34 cellular contexts compared by ENCODE assay signal in genomic region chr3:117875887-117876286, GRCh38.
A peak's percentile ranks its signal among the peaks of the same experiment; 100 is the strongest.
DNase-seq lines count a peak whose midpoint lies in the region; ATAC-seq, FAIRE-seq and TF ChIP-seq lines count a peak whose summit lies in the region.
"Had no signal": no experiment of that assay in that cellular context is flagged by ENCODE, and none has a peak within 500 bp of the region (broad histone marks: within the 10 kb centered on the region; RNA-seq: fewer than 3 reads in every experiment).

No MANE protein-coding gene starts in this region.

- H3K27ac ChIP-seq in A549 (peak overlapping the region; percentile 58 to 75), endodermal cell (ENCODE audit: low read depth, low read length) (no peak overlapping the region)
- H3K27ac ChIP-seq: BLaER1 treated with 17β-estradiol and CSF1 and Interleukin-3, amounts not matched to agents 10 nM and 100 nM; KMS-11; PC-9; SJSA1 had no signal

- H3K4me3 ChIP-seq in A549 (no peak overlapping the region), endodermal cell (ENCODE audit: low read length) (peak overlapping the region; percentile 14)
- H3K4me3 ChIP-seq: BLaER1 treated with 17β-estradiol and CSF1 and Interleukin-3, amounts not matched to agents 10 nM and 100 nM; GM12878; HAP-1; PC-9; SJSA1 had no signal

- no peaks in the 10 kb centered on the region for H3K36me3 Mint-ChIP-seq in endodermal cell (ENCODE audit: low read depth)
- H3K36me3 Mint-ChIP-seq in progenitor cell of endocrine pancreas (ENCODE audit: insufficient read depth): peaks cover 2% of the 10 kb centered on the region
- H3K36me3 Mint-ChIP-seq: IgD-negative memory B cell had no signal

- H3K36me3 ChIP-seq in endodermal cell (ENCODE audit: control insufficient read depth, insufficient read depth, low read length): no peaks in the 10 kb centered on the region
- H3K36me3 ChIP-seq: BLaER1 treated with 17β-estradiol and CSF1 and Interleukin-3, amounts not matched to agents 10 nM and 100 nM; HAP-1; SJSA1 had no signal

- POLR2A ChIA-PET in A549 (lab: Yijun Ruan, JAX): no interaction called here

- WGBS in A549 (ENCODE audit: missing lambda C conversion rate): 44% methylated on average over 1 of the region's 1 CpG
- 100% methylated on average over 1 of the region's 1 CpG; no CpG with 5 or more reads in 1 of the 2 experiments for WGBS in endodermal cell (ENCODE audit: insufficient coverage in 1 of 2, insufficient read length in 1 of 2), 2 experiments

- H3K27me3 Mint-ChIP-seq in endodermal cell (ENCODE audit: insufficient read depth) (peaks cover 6% of the 10 kb centered on the region), progenitor cell of endocrine pancreas (no peaks in the 10 kb centered on the region)
- no peaks in the 10 kb centered on the region for H3K27me3 Mint-ChIP-seq in stimulated activated naive CD8-positive, alpha-beta T cell treated with anti-CD3 and anti-CD28 coated beads, Interleukin-15, amount 100 ng/mL, for 72 hours
- H3K27me3 Mint-ChIP-seq: CD4-positive, alpha-beta T cell; IgD-negative memory B cell had no signal

- TF ChIP-seq CTCF in A549 (IDR thresholded peaks at IDR 0.05) (no peak), endodermal cell (conservative IDR thresholded peaks at IDR 0.05) (no peak), progenitor cell of endocrine pancreas (IDR thresholded peaks at IDR 0.05; ENCODE audit: unreplicated experiment) (no peak)

- H3K4me3 Mint-ChIP-seq in endodermal cell: no peak overlapping the region
- H3K4me3 Mint-ChIP-seq in progenitor cell of endocrine pancreas (ENCODE audit: low read depth): no peak overlapping the region
- H3K4me3 Mint-ChIP-seq in stimulated activated naive CD8-positive, alpha-beta T cell treated with anti-CD3 and anti-CD28 coated beads, Interleukin-15, amount 100 ng/mL, for 72 hours: no peak overlapping the region
- H3K4me3 Mint-ChIP-seq: CD4-positive, alpha-beta T cell; HFFc6; IgD-negative memory B cell had no signal

- FAIRE-seq in A549 (lab: Jason Lieb, UNC): no peak
- FAIRE-seq: A204.1, GM12878 had no signal

- no peak for TF ChIP-seq RAD21 in A549 (conservative IDR thresholded peaks at IDR 0.05 in 1 of 2, IDR thresholded peaks at IDR 0.05 in 1 of 2)

- H3K9ac ChIP-seq in endodermal cell (ENCODE audit: extremely low read depth, low read length, poor library complexity, severe bottlenecking): no peak overlapping the region
- H3K9ac ChIP-seq: BLaER1 treated with 17β-estradiol and CSF1 and Interleukin-3, amounts not matched to agents 10 nM and 100 nM; KMS-11 had no signal

- peak overlapping the region; percentile 69 for H3K4me2 ChIP-seq in A549
- H3K4me2 ChIP-seq: BLaER1 treated with 17β-estradiol and CSF1 and Interleukin-3, amounts not matched to agents 10 nM and 100 nM; KMS-11; PC-9 had no signal

- CTCF ChIA-PET in A549 (lab: Yijun Ruan, JAX): no interaction called here

- peaks cover 9% of the 10 kb centered on the region for H3K27me3 ChIP-seq in endodermal cell (ENCODE audit: control insufficient read depth, insufficient read depth, low read length, poor library complexity, severe bottlenecking)
- H3K27me3 ChIP-seq: BLaER1 treated with 17β-estradiol and CSF1 and Interleukin-3, amounts not matched to agents 10 nM and 100 nM; SJSA1 had no signal

- TF ChIP-seq POLR2A in A549 (IDR thresholded peaks at IDR 0.05; ENCODE audit: low read length): no peak

- TF ChIP-seq EP300 in A549 (IDR thresholded peaks at IDR 0.05): no peak

- H3K4me1 Mint-ChIP-seq in endodermal cell (peaks cover 46% of the 10 kb centered on the region), progenitor cell of endocrine pancreas (ENCODE audit: low read depth) (peaks cover 19% of the 10 kb centered on the region)
- no peaks in the 10 kb centered on the region for H3K4me1 Mint-ChIP-seq in stimulated activated naive CD8-positive, alpha-beta T cell treated with anti-CD3 and anti-CD28 coated beads, Interleukin-15, amount 100 ng/mL, for 72 hours

- no peaks in the 10 kb centered on the region for H3K9me3 Mint-ChIP-seq in endodermal cell
- H3K9me3 Mint-ChIP-seq in progenitor cell of endocrine pancreas (ENCODE audit: low read depth): no peaks in the 10 kb centered on the region
- H3K9me3 Mint-ChIP-seq in stimulated activated naive CD8-positive, alpha-beta T cell treated with anti-CD3 and anti-CD28 coated beads, Interleukin-15, amount 100 ng/mL, for 72 hours: peaks cover 13 to 14% of the 10 kb centered on the region in 2 donors

- H3K27ac Mint-ChIP-seq in endodermal cell (peak overlapping the region; percentile 69), progenitor cell of endocrine pancreas (peak overlapping the region; percentile 60)
- no peak overlapping the region for H3K27ac Mint-ChIP-seq in stimulated activated naive CD8-positive, alpha-beta T cell treated with anti-CD3 and anti-CD28 coated beads, Interleukin-15, amount 100 ng/mL, for 72 hours
- H3K27ac Mint-ChIP-seq: CD4-positive, alpha-beta T cell; HFFc6; IgD-negative memory B cell had no signal

- ATAC-seq in A549 (no peak), HG03159 (IDR thresholded peaks at IDR 0.05; ENCODE audit: unreplicated experiment) (no peak), HG03196 (IDR thresholded peaks at IDR 0.05; ENCODE audit: unreplicated experiment) (no peak)
- ATAC-seq in stimulated activated naive CD8-positive, alpha-beta T cell treated with anti-CD3 and anti-CD28 coated beads, Interleukin-15, amount 100 ng/mL, for 72 hours: no peak
- ATAC-seq: GM12878 had no signal

- DNase-seq in A549 (ENCODE audit: low read depth in 1 of 2, low spot score in 1 of 2) (no peak), NCI-H524 treated with DMSO at 0.1 percent for 48 hours (lab: John Stamatoyannopoulos, UW) (peak; percentile 72), endodermal cell (no peak), progenitor cell of endocrine pancreas (ENCODE audit: low spot score, unreplicated experiment) (no peak)
- DNase-seq in stimulated activated naive CD8-positive, alpha-beta T cell treated with anti-CD3 and anti-CD28 coated beads, Interleukin-15, amount 100 ng/mL, for 72 hours: no peak
- DNase-seq: AML-193; CD4-positive, alpha-beta T cell; COR-L47; DMS 273 treated with DMSO at 0.1 percent for 48 hours; DMS79; EL; GDM1; GOT3; HFFc6; MM.1S; NCI-H1417; NCI-H1694; NCI-H2029 treated with DMSO at 0.1 percent for 48 hours; NCI-H446 treated with DMSO at 0.1 percent for 48 hours; NCI-H748 treated with DMSO at 0.1 percent for 48 hours; NK-92 treated with Interleukin-12 subunit alpha and Interleukin-12 subunit beta, amount 100 ng/mL, for 24 hours; PC-9; Right ventricle myocardium superior; RPMI8226; SW 1271 had no signal

- H3K4me1 ChIP-seq in A549 (peaks cover 40% of the 10 kb centered on the region), endodermal cell (ENCODE audit: control insufficient read depth, insufficient read depth, low read length) (peaks cover 9% of the 10 kb centered on the region)
- H3K4me1 ChIP-seq: SJSA1 had no signal

- H3K9me3 ChIP-seq in A549 (no peaks in the 10 kb centered on the region), endodermal cell (ENCODE audit: control insufficient read depth, low read length) (peaks cover 4% of the 10 kb centered on the region)
- H3K9me3 ChIP-seq: BLaER1 treated with 17β-estradiol and CSF1 and Interleukin-3, amounts not matched to agents 10 nM and 100 nM; HAP-1; SJSA1 had no signal

TF ChIP-seq in A549, 52 proteins besides CTCF, POLR2A, EP300 and RAD21 (continues in another document):
- TF ChIP-seq HDAC2 (IDR thresholded peaks at IDR 0.05): no peak
- no peak for TF ChIP-seq ZFP36 (IDR thresholded peaks at IDR 0.05; ENCODE audit: borderline replicate concordance, partially characterized antibody)
- no peak for TF ChIP-seq E2F6 (IDR thresholded peaks at IDR 0.05; ENCODE audit: borderline replicate concordance, low read depth)
- TF ChIP-seq POLR2AphosphoS2 (conservative IDR thresholded peaks at IDR 0.05; ENCODE audit: low read length): no peak
- no peak for TF ChIP-seq NPAS2 (CRISPR knock-in tag; IDR thresholded peaks at IDR 0.05; ENCODE audit: borderline replicate concordance)
- TF ChIP-seq HES2 (IDR thresholded peaks at IDR 0.05): no peak
- TF ChIP-seq CBX2 (IDR thresholded peaks at IDR 0.05; ENCODE audit: borderline replicate concordance, low read depth): no peak
- no peak for TF ChIP-seq JUN (IDR thresholded peaks at IDR 0.05)
- no peak for TF ChIP-seq TP53 (CRISPR knock-in tag; IDR thresholded peaks at IDR 0.05)
- no peak for TF ChIP-seq ELK1 (IDR thresholded peaks at IDR 0.05; ENCODE audit: low read depth, low read length)
- TF ChIP-seq TFCP2L1 (CRISPR knock-in tag; IDR thresholded peaks at IDR 0.05): no peak
- no peak for TF ChIP-seq ZSCAN20 (CRISPR knock-in tag; IDR thresholded peaks at IDR 0.05)
- TF ChIP-seq MAZ (IDR thresholded peaks at IDR 0.05; ENCODE audit: borderline replicate concordance, low read depth, low read length): no peak
- TF ChIP-seq CHD2 (IDR thresholded peaks at IDR 0.05; ENCODE audit: low read length, partially characterized antibody): no peak
- TF ChIP-seq FOSL2 (IDR thresholded peaks at IDR 0.05): no peak
- TF ChIP-seq FOSL2 (CRISPR knock-in tag; IDR thresholded peaks at IDR 0.05): no peak
- TF ChIP-seq ATOH8 (CRISPR knock-in tag; IDR thresholded peaks at IDR 0.05; ENCODE audit: low read depth): no peak

Comparison
In these comparisons a context has a peak if more than half of its experiments do, and no peak if none do; other contexts are left out.
1. H3K27ac Mint-ChIP-seq: peak in endodermal cell (single experiment) and progenitor cell of endocrine pancreas (single experiment); none in stimulated activated naive CD8-positive, alpha-beta T cell treated with anti-CD3 and anti-CD28 coated beads, Interleukin-15, amount 100 ng/mL, for 72 hours (0 of 2).